26 cellular contexts compared by ENCODE assay signal in genomic region chr2:3302421-3302750, GRCh38.
DNase-seq lines count a peak whose midpoint lies in the region; ATAC-seq, FAIRE-seq and TF ChIP-seq lines count a peak whose summit lies in the region.
"Had no signal": no experiment of that assay in that cellular context is flagged by ENCODE, and none has a peak within 500 bp of the region (broad histone marks: within the 10 kb centered on the region; RNA-seq: fewer than 3 reads in every experiment).

No MANE protein-coding gene starts in this region.

- H3K14ac ChIP-seq in mesenchymal stem cell (ENCODE audit: low read length in 2 of 2) = no peak overlapping the region

- H3K4me1 Mint-ChIP-seq in T-helper 17 cell (peaks cover 15% of the 10 kb centered on the region), brain (peaks cover 54% of the 10 kb centered on the region), progenitor cell of endocrine pancreas (ENCODE audit: low read depth) (peaks cover 20% of the 10 kb centered on the region)
- peaks cover 17 to 24% (median 19%) of the 10 kb centered on the region in 3 donors for H3K4me1 Mint-ChIP-seq in CD8-positive, alpha-beta memory T cell

- no peak overlapping the region for H2BK12ac ChIP-seq in mesenchymal stem cell (ENCODE audit: low read length in 2 of 2)

- CTCF ChIA-PET in CD8-positive, alpha-beta memory T cell (lab: Charles Lee) = interaction anchor here (1.6 kb wide), 1 partner anchor 30 kb away, joined by 3 read pairs; no protein-coding TSS in a partner anchor

- H3K79me1 ChIP-seq in mesenchymal stem cell (replicated peaks; ENCODE audit: low read length, poor library complexity, severe bottlenecking) = peaks cover 44% of the 10 kb centered on the region

- TF ChIP-seq POLR2A in lower leg skin (IDR thresholded peaks at IDR 0.05) = no peak

- peak overlapping the region; percentile 83 for H3K27ac Mint-ChIP-seq in T-helper 17 cell
- peak overlapping the region; percentile 92 to 98 (median 97) for H3K27ac Mint-ChIP-seq in brain
- peak overlapping the region; percentile 76 for H3K27ac Mint-ChIP-seq in progenitor cell of endocrine pancreas
- H3K27ac Mint-ChIP-seq in CD8-positive, alpha-beta memory T cell = peak overlapping the region in 1 of 8 donors; percentile 79
- H3K27ac Mint-ChIP-seq: activated CD8-positive, alpha-beta T cell treated with anti-CD3 and anti-CD28 coated beads, Interleukin-2, amount 10 ng/mL, durations not matched to agents 7 days and 5 days; T-helper 1 cell treated with Interleukin-12 subunit alpha and Interleukin-12 subunit beta and Interleukin-4 antibody, amounts not matched to agents 30 μg/mL and 1 μg/mL, for 36 hours had no signal

- H3K4me3 Mint-ChIP-seq in T-helper 17 cell = no peak overlapping the region
- H3K4me3 Mint-ChIP-seq in brain = peak overlapping the region; percentile 57 to 85 (median 78)
- H3K4me3 Mint-ChIP-seq in progenitor cell of endocrine pancreas (ENCODE audit: low read depth) = no peak overlapping the region
- H3K4me3 Mint-ChIP-seq in CD8-positive, alpha-beta memory T cell = no peak overlapping the region
- H3K4me3 Mint-ChIP-seq: activated CD8-positive, alpha-beta T cell treated with anti-CD3 and anti-CD28 coated beads, Interleukin-2, amount 10 ng/mL, durations not matched to agents 7 days and 5 days; T-helper 1 cell treated with Interleukin-12 subunit alpha and Interleukin-12 subunit beta and Interleukin-4 antibody, amounts not matched to agents 30 μg/mL and 1 μg/mL, for 36 hours had no signal

- intact Hi-C loops in lower leg skin (cut with DNase I; ENCODE audit: low total_unique reads) = no loop called here

- H3K36me3 Mint-ChIP-seq in T-helper 17 cell (ENCODE audit: low read depth) (no peaks in the 10 kb centered on the region), brain (peaks cover 16% of the 10 kb centered on the region), progenitor cell of endocrine pancreas (ENCODE audit: insufficient read depth) (peaks cover 5% of the 10 kb centered on the region)
- peaks cover 4 to 33% (median 13%) of the 10 kb centered on the region in 3 donors for H3K36me3 Mint-ChIP-seq in CD8-positive, alpha-beta memory T cell

- no peaks in the 10 kb centered on the region for H3K27me3 ChIP-seq in mesenchymal stem cell (ENCODE audit: control insufficient read depth in 1 of 2, insufficient read depth in 1 of 2, low read length in 2 of 2)
- no peaks in the 10 kb centered on the region for H3K27me3 ChIP-seq in CD8-positive, alpha-beta memory T cell (ENCODE audit: insufficient read depth, low read length, poor library complexity, severe bottlenecking)
- H3K27me3 ChIP-seq: esophagus muscularis mucosa, foreskin keratinocyte, heart right ventricle, SJSA1 had no signal

- H3K27ac ChIP-seq in mesenchymal stem cell (ENCODE audit: low read length, poor library complexity, severe bottlenecking) = no peak overlapping the region
- H3K27ac ChIP-seq in CD8-positive, alpha-beta memory T cell (ENCODE audit: low read depth, low read length) = no peak overlapping the region
- H3K27ac ChIP-seq: esophagus muscularis mucosa, foreskin keratinocyte, HL-60, SJSA1 had no signal

- no peak for FAIRE-seq in GM19239 (lab: Jason Lieb, UNC)
- FAIRE-seq: GM12891, small intestine had no signal

- no peak overlapping the region for H2BK5ac ChIP-seq in mesenchymal stem cell (ENCODE audit: low read depth, low read length, poor library complexity, severe bottlenecking)

- POLR2A ChIA-PET in CD8-positive, alpha-beta memory T cell (lab: Charles Lee) = no interaction called here

- no peak overlapping the region for H2BK120ac ChIP-seq in mesenchymal stem cell (ENCODE audit: low read depth, low read length)

- peak overlapping the region in 1 of 2 experiments; percentile 6 for H3K18ac ChIP-seq in mesenchymal stem cell (ENCODE audit: low read depth in 1 of 2, low read length in 2 of 2)

- TF ChIP-seq CTCF in brain (conservative IDR thresholded peaks at IDR 0.05) = no peak
- no peak for TF ChIP-seq CTCF in progenitor cell of endocrine pancreas (IDR thresholded peaks at IDR 0.05; ENCODE audit: unreplicated experiment)
- TF ChIP-seq CTCF in lower leg skin (IDR thresholded peaks at IDR 0.05) = no peak

- 95% methylated on average over 10 of the region's 10 CpGs for WGBS in mesenchymal stem cell
- 97% methylated on average over 10 of the region's 10 CpGs for WGBS in lower leg skin, 2 donors

- H3K9me3 Mint-ChIP-seq in brain = peaks cover 0 to 3% (median 0%) of the 10 kb centered on the region in 5 experiments
- no peaks in the 10 kb centered on the region for H3K9me3 Mint-ChIP-seq in progenitor cell of endocrine pancreas (ENCODE audit: low read depth)
- no peaks in the 10 kb centered on the region for H3K9me3 Mint-ChIP-seq in CD8-positive, alpha-beta memory T cell
- H3K9me3 Mint-ChIP-seq: T-helper 1 cell treated with Interleukin-12 subunit alpha and Interleukin-12 subunit beta and Interleukin-4 antibody, amounts not matched to agents 30 μg/mL and 1 μg/mL, for 36 hours had no signal

- no peaks in the 10 kb centered on the region for H3K27me3 Mint-ChIP-seq in T-helper 17 cell
- H3K27me3 Mint-ChIP-seq in brain = peaks cover 6% of the 10 kb centered on the region
- no peaks in the 10 kb centered on the region for H3K27me3 Mint-ChIP-seq in progenitor cell of endocrine pancreas
- H3K27me3 Mint-ChIP-seq in CD8-positive, alpha-beta memory T cell = no peaks in the 10 kb centered on the region
- H3K27me3 Mint-ChIP-seq: CD4-positive, alpha-beta memory T cell had no signal

- H3K9me3 ChIP-seq in T-helper 17 cell (ENCODE audit: control insufficient read depth, low read length, poor library complexity, severe bottlenecking) (no peaks in the 10 kb centered on the region), mesenchymal stem cell (ENCODE audit: control insufficient read depth, low read length) (no peaks in the 10 kb centered on the region)
- no peaks in the 10 kb centered on the region for H3K9me3 ChIP-seq in CD8-positive, alpha-beta memory T cell (ENCODE audit: low read length)
- H3K9me3 ChIP-seq: esophagus muscularis mucosa, heart right ventricle, SJSA1 had no signal

- H3K4me1 ChIP-seq in mesenchymal stem cell (ENCODE audit: control insufficient read depth, insufficient read depth, low read depth, low read length) = peaks cover 9% of the 10 kb centered on the region
- peaks cover 9% of the 10 kb centered on the region for H3K4me1 ChIP-seq in CD8-positive, alpha-beta memory T cell (ENCODE audit: insufficient read depth, low read length)
- H3K4me1 ChIP-seq: foreskin keratinocyte had no signal

- H3K4ac ChIP-seq in mesenchymal stem cell (ENCODE audit: low read depth in 1 of 2, low read length in 2 of 2) = peak overlapping the region in 1 of 2 experiments; percentile 47

- H4K8ac ChIP-seq in mesenchymal stem cell (ENCODE audit: low read length) = peak overlapping the region; percentile 27

- no peak overlapping the region for H4K91ac ChIP-seq in mesenchymal stem cell (ENCODE audit: low read length)

- no peak overlapping the region for H2BK15ac ChIP-seq in mesenchymal stem cell (ENCODE audit: low read depth, poor library complexity, severe bottlenecking)

- H2AFZ ChIP-seq in mesenchymal stem cell (ENCODE audit: low read depth, low read length) = no peak overlapping the region

- H3K9ac ChIP-seq in mesenchymal stem cell (ENCODE audit: low read length) = no peak overlapping the region

- H3K36me3 ChIP-seq in mesenchymal stem cell (ENCODE audit: control insufficient read depth in 1 of 2, insufficient read depth in 2 of 2, low read depth in 1 of 2, low read length in 2 of 2) = peaks cover 5 to 16% of the 10 kb centered on the region in 2 experiments
- no peaks in the 10 kb centered on the region for H3K36me3 ChIP-seq in CD8-positive, alpha-beta memory T cell (ENCODE audit: insufficient read depth, low read length)
- H3K36me3 ChIP-seq: esophagus muscularis mucosa, SJSA1 had no signal

- DNase-seq in T-helper 17 cell (no peak), mesenchymal stem cell (no peak), progenitor cell of endocrine pancreas (ENCODE audit: low spot score, unreplicated experiment) (no peak), GM19239 (ENCODE audit: insufficient read length, low spot score) (no peak), lower leg skin (ENCODE audit: low spot score in 2 of 2) (no peak)
- no peak for DNase-seq in CD8-positive, alpha-beta memory T cell
- DNase-seq: activated CD4-positive, alpha-beta T cell treated with anti-CD3 and anti-CD28 coated beads for 1 hour; activated CD8-positive, alpha-beta T cell treated with anti-CD3 and anti-CD28 coated beads, Interleukin-2, amount 10 ng/mL, durations not matched to agents 7 days and 5 days; activated effector memory CD4-positive, alpha-beta T cell treated with Interleukin-2 at 50 U/mL for 16 hours; CD4-positive, alpha-beta memory T cell; effector memory CD4-positive, alpha-beta T cell; EL; foreskin keratinocyte; heart right ventricle; Karpas-422; kidney glomerular epithelial cell; mammary epithelial cell; NCI-H1436 treated with DMSO at 0.1 percent for 48 hours; NCI-H446 treated with DMSO at 0.1 percent for 48 hours; small intestine had no signal

- H3K4me3 ChIP-seq in mesenchymal stem cell (ENCODE audit: insufficient read depth in 1 of 2, low read depth in 1 of 2, low read length in 2 of 2) = no peak overlapping the region
- no peak overlapping the region for H3K4me3 ChIP-seq in CD8-positive, alpha-beta memory T cell (ENCODE audit: low read length)
- no peak overlapping the region for H3K4me3 ChIP-seq in lower leg skin (ENCODE audit: low read depth, poor library complexity, severe bottlenecking)
- H3K4me3 ChIP-seq: SJSA1 had no signal

- H3K4me2 ChIP-seq in mesenchymal stem cell (ENCODE audit: low read length, poor library complexity, severe bottlenecking) = no peak overlapping the region

- peak overlapping the region in 1 of 2 experiments; percentile 41 for H3K23ac ChIP-seq in mesenchymal stem cell (ENCODE audit: low read length in 2 of 2)

- ATAC-seq in T-helper 17 cell = no peak
- ATAC-seq: foreskin keratinocyte had no signal

- H2AK5ac ChIP-seq in mesenchymal stem cell (ENCODE audit: low read length, severe bottlenecking) = no peak overlapping the region

Comparison
In these comparisons a context has a peak if more than half of its experiments do, and no peak if none do; other contexts are left out.
1. H3K4me3 Mint-ChIP-seq: peak in brain (5 of 5); none in T-helper 17 cell (single experiment), progenitor cell of endocrine pancreas (single experiment) and CD8-positive, alpha-beta memory T cell (0 of 7).